Comparison of ENCODE assay signal across 8 cellular contexts in genomic region chr6:116101298-116101718, GRCh38. TPM values are rescaled to one million over a fixed set of nuclear protein-coding genes. Genes with fewer than 3 reads are reported as not detected.
DNase-seq lines count a peak whose midpoint lies in the region; ATAC-seq, FAIRE-seq and TF ChIP-seq lines count a peak whose summit lies in the region.

No MANE protein-coding gene starts in this region.

- 0 to 1% (median 1%) methylated on average over 12 of the region's 12 CpGs for WGBS in ovary, 3 donors

- H3K9me3 ChIP-seq in SK-N-MC (ENCODE audit: low read depth, low read length) (no peaks in the 10 kb centered on the region), ovary (no peaks in the 10 kb centered on the region)

- DNase-seq in GM18507 (ENCODE audit: extremely low spot score, insufficient read length, low read depth) (peak; percentile 54), SK-N-MC (ENCODE audit: low read depth, low spot score) (no peak), epidermal melanocyte (ENCODE audit: insufficient read length, low spot score) (peak; percentile 73), ovary (no peak), NCI-H524 treated with DMSO at 0.1 percent for 48 hours (lab: John Stamatoyannopoulos, UW) (no peak), MV-4-11 (lab: John Stamatoyannopoulos, UW) (no peak)

- no peak overlapping the region for H3K27ac ChIP-seq in SK-N-MC
- H3K27ac ChIP-seq in ovary, result peak overlapping the region; percentile 67 to 96

- intact Hi-C loops in ovary (cut with DNase I), result loop anchor here in 1 of 4 donors (2.0 kb wide), 1 partner anchor 91 kb away; no protein-coding TSS in a partner anchor

- no peak for TF ChIP-seq EP300 in ovary (IDR thresholded peaks at IDR 0.05)

- H3K36me3 ChIP-seq in SK-N-MC (ENCODE audit: insufficient read depth, low read length) (no peaks in the 10 kb centered on the region), ovary (no peaks in the 10 kb centered on the region)

- no peaks in the 10 kb centered on the region for H3K27me3 ChIP-seq in ovary

- H3K4me3 ChIP-seq in SK-N-MC, result peak overlapping the region; percentile 91
- peak overlapping the region; percentile 76 for H3K4me3 ChIP-seq in ovary

- no peak for ATAC-seq in HG02938 (IDR thresholded peaks at IDR 0.05; ENCODE audit: unreplicated experiment)
- ATAC-seq in HG03565 (IDR thresholded peaks at IDR 0.05; ENCODE audit: unreplicated experiment), result no peak

- peak overlapping the region; percentile 70 for H3K9ac ChIP-seq in SK-N-MC (ENCODE audit: insufficient read length)

- TF ChIP-seq CTCF in ovary (IDR thresholded peaks at IDR 0.05), result no peak

- TF ChIP-seq POLR2A in ovary (IDR thresholded peaks at IDR 0.05), result no peak

- peak; percentile 89 for FAIRE-seq in GM18507 (lab: Jason Lieb, UNC)

- no peaks in the 10 kb centered on the region for H3K4me1 ChIP-seq in ovary (ENCODE audit: insufficient read depth)

RNA-seq across cellular contexts. Expression of gene NT5DC1, which starts 0.7 kb away (rescaled TPM):
- 10 to 100 TPM in 6 of 7 donors, 1 to 10 TPM in 1; 5.1 to 33.9 (median 27.8) TPM for total RNA-seq in ovary
- 10 to 100 TPM; 14.4 to 25.5 TPM for polyA plus RNA-seq in ovary

RNA-seq across cellular contexts. Expression of gene COL10A1, which starts 24.6 kb away (rescaled TPM):
- 1 to 10 TPM in 3 of 7 donors, under 1 TPM in 3, not detected in 1; 0.18 to 2.9 (median 0.70) TPM for total RNA-seq in ovary
- 1 to 10 TPM in 1 of 2 donors, under 1 TPM in 1; 0.19 to 4.4 TPM for polyA plus RNA-seq in ovary

RNA-seq across cellular contexts. Expression of gene FRK, which starts 40.6 kb away (rescaled TPM):
- total RNA-seq in ovary, result 1 to 10 TPM in 4 of 7 donors, under 1 TPM in 3; 0.38 to 3.2 (median 1.1) TPM
- 1 to 10 TPM in 1 of 2 donors, under 1 TPM in 1; 0.75 to 3.5 TPM for polyA plus RNA-seq in ovary

Comparison
In these comparisons a context has a peak if more than half of its experiments do, and no peak if none do; other contexts are left out.
1. DNase-seq: peak in GM18507 (single experiment) and epidermal melanocyte (single experiment); none in SK-N-MC (single experiment), ovary (0 of 5), NCI-H524 treated with DMSO at 0.1 percent for 48 hours (single experiment) and MV-4-11 (single experiment).